12 cellular contexts compared by ENCODE assay signal in genomic region chr17:44212507-44213402, GRCh38. TPM values are rescaled to one million over a fixed set of nuclear protein-coding genes. Genes with fewer than 3 reads are reported as not detected.
DNase-seq lines count a peak whose midpoint lies in the region; ATAC-seq and TF ChIP-seq lines count a peak whose summit lies in the region.
"Had no signal": no experiment of that assay in that cellular context is flagged by ENCODE, and none has a peak within 500 bp of the region (broad histone marks: within the 10 kb centered on the region; RNA-seq: fewer than 3 reads in every experiment).

No MANE protein-coding gene starts in this region.

- DNase-seq in natural killer cell = no peak
- no peak for DNase-seq in natural killer cell treated with Interleukin-12 subunit alpha and Interleukin-12 subunit beta and Interleukin-15 and Interleukin-18, amount 100 ng/mL, for 72 hours (ENCODE audit: low spot score)
- DNase-seq in stimulated activated naive B cell treated with anti-CD40 and anti-IgM and Interleukin-4, amounts not matched to agents 10 μg/mL and 1 μg/mL and 100 μg/mL, for 72 hours = no peak
- no peak for DNase-seq in stimulated activated CD4-positive, alpha-beta T cell treated with anti-CD3 and anti-CD28 coated beads, Interleukin-15, amount 100 ng/mL, for 24 hours
- DNase-seq: immature natural killer cell; NCI-H2029; retina; stimulated activated CD4-positive, alpha-beta T cell treated with anti-CD3 and anti-CD28 coated beads, Interleukin-4, amount 100 ng/mL, for 4 hours had no signal

- TF ChIP-seq CTCF in natural killer cell (IDR thresholded peaks at IDR 0.05) = no peak

- H3K27ac Mint-ChIP-seq in natural killer cell = peak overlapping the region; percentile 40 to 50
- peak overlapping the region in 1 of 2 donors; percentile 11 for H3K27ac Mint-ChIP-seq in natural killer cell treated with Interleukin-12 subunit alpha and Interleukin-12 subunit beta and Interleukin-15 and Interleukin-18, amount 100 ng/mL, for 72 hours
- peak overlapping the region; percentile 92 for H3K27ac Mint-ChIP-seq in activated naive CD8-positive, alpha-beta T cell
- peak overlapping the region; percentile 42 for H3K27ac Mint-ChIP-seq in stimulated activated naive B cell treated with anti-CD40 and anti-IgM and Interleukin-4, amounts not matched to agents 10 μg/mL and 1 μg/mL and 100 μg/mL, for 72 hours

- intact Hi-C loops in natural killer cell (cut with micrococcal nuclease) = loop anchor here (5.0 to 10.0 kb wide), 2 partner anchors 135 to 292 kb away; partner anchors contain the start of genes GPATCH8 and GRN

- no peak for ATAC-seq in natural killer cell
- no peak for ATAC-seq in natural killer cell treated with Interleukin-12 subunit alpha and Interleukin-12 subunit beta and Interleukin-15 and Interleukin-18, amount 100 ng/mL, for 72 hours
- ATAC-seq in stimulated activated naive B cell treated with anti-CD40 and anti-IgM and Interleukin-4, amounts not matched to agents 10 μg/mL and 1 μg/mL and 100 μg/mL, for 72 hours (replicated peaks) = no peak
- no peak for ATAC-seq in GM19463 (IDR thresholded peaks at IDR 0.05; ENCODE audit: unreplicated experiment)
- ATAC-seq: SK-N-SH treated with all-trans-retinoic acid at 6 μM for 48 hours had no signal

- peaks cover 30 to 40% of the 10 kb centered on the region in 2 donors for H3K4me1 Mint-ChIP-seq in natural killer cell
- peaks cover 47 to 52% of the 10 kb centered on the region in 2 donors for H3K4me1 Mint-ChIP-seq in natural killer cell treated with Interleukin-12 subunit alpha and Interleukin-12 subunit beta and Interleukin-15 and Interleukin-18, amount 100 ng/mL, for 72 hours (ENCODE audit: low read depth in 2 of 2)
- peaks cover 76% of the 10 kb centered on the region for H3K4me1 Mint-ChIP-seq in activated naive CD8-positive, alpha-beta T cell (ENCODE audit: low read depth)
- peaks cover 64 to 86% of the 10 kb centered on the region in 2 donors for H3K4me1 Mint-ChIP-seq in stimulated activated naive B cell treated with anti-CD40 and anti-IgM and Interleukin-4, amounts not matched to agents 10 μg/mL and 1 μg/mL and 100 μg/mL, for 72 hours

- H3K4me3 Mint-ChIP-seq in natural killer cell = no peak overlapping the region
- no peak overlapping the region for H3K4me3 Mint-ChIP-seq in natural killer cell treated with Interleukin-12 subunit alpha and Interleukin-12 subunit beta and Interleukin-15 and Interleukin-18, amount 100 ng/mL, for 72 hours
- H3K4me3 Mint-ChIP-seq in activated naive CD8-positive, alpha-beta T cell = peak overlapping the region; percentile 12
- no peak overlapping the region for H3K4me3 Mint-ChIP-seq in stimulated activated naive B cell treated with anti-CD40 and anti-IgM and Interleukin-4, amounts not matched to agents 10 μg/mL and 1 μg/mL and 100 μg/mL, for 72 hours
- H3K4me3 Mint-ChIP-seq: immature natural killer cell had no signal

- no peaks in the 10 kb centered on the region for H3K9me3 Mint-ChIP-seq in natural killer cell
- no peaks in the 10 kb centered on the region for H3K9me3 Mint-ChIP-seq in natural killer cell treated with Interleukin-12 subunit alpha and Interleukin-12 subunit beta and Interleukin-15 and Interleukin-18, amount 100 ng/mL, for 72 hours
- no peaks in the 10 kb centered on the region for H3K9me3 Mint-ChIP-seq in activated naive CD8-positive, alpha-beta T cell (ENCODE audit: low read depth)
- no peaks in the 10 kb centered on the region for H3K9me3 Mint-ChIP-seq in stimulated activated naive B cell treated with anti-CD40 and anti-IgM and Interleukin-4, amounts not matched to agents 10 μg/mL and 1 μg/mL and 100 μg/mL, for 72 hours
- H3K9me3 Mint-ChIP-seq: immature natural killer cell had no signal

- no peaks in the 10 kb centered on the region for H3K36me3 Mint-ChIP-seq in natural killer cell
- peaks cover 23% of the 10 kb centered on the region for H3K36me3 Mint-ChIP-seq in natural killer cell treated with Interleukin-12 subunit alpha and Interleukin-12 subunit beta and Interleukin-15 and Interleukin-18, amount 100 ng/mL, for 72 hours
- peaks cover 16% of the 10 kb centered on the region for H3K36me3 Mint-ChIP-seq in activated naive CD8-positive, alpha-beta T cell
- H3K36me3 Mint-ChIP-seq in stimulated activated naive B cell treated with anti-CD40 and anti-IgM and Interleukin-4, amounts not matched to agents 10 μg/mL and 1 μg/mL and 100 μg/mL, for 72 hours = peaks cover 69 to 84% of the 10 kb centered on the region in 2 donors

- H3K27me3 Mint-ChIP-seq in natural killer cell (ENCODE audit: low read depth in 2 of 2) = no peaks in the 10 kb centered on the region
- H3K27me3 Mint-ChIP-seq in natural killer cell treated with Interleukin-12 subunit alpha and Interleukin-12 subunit beta and Interleukin-15 and Interleukin-18, amount 100 ng/mL, for 72 hours = no peaks in the 10 kb centered on the region
- no peaks in the 10 kb centered on the region for H3K27me3 Mint-ChIP-seq in activated naive CD8-positive, alpha-beta T cell
- H3K27me3 Mint-ChIP-seq in stimulated activated naive B cell treated with anti-CD40 and anti-IgM and Interleukin-4, amounts not matched to agents 10 μg/mL and 1 μg/mL and 100 μg/mL, for 72 hours = no peaks in the 10 kb centered on the region

RNA-seq across cellular contexts. Expression of gene UBTF, which starts 6.7 kb away (rescaled TPM):
- total RNA-seq in natural killer cell = 100 to 1,000 TPM; 132 to 169 (median 168) TPM
- total RNA-seq in natural killer cell treated with Interleukin-12 subunit alpha and Interleukin-12 subunit beta and Interleukin-15 and Interleukin-18, amount 100 ng/mL, for 72 hours = 100 to 1,000 TPM; 109 to 201 TPM

RNA-seq across cellular contexts. Expression of gene ATXN7L3, which starts 13.1 kb away (rescaled TPM):
- 100 to 1,000 TPM in 2 of 3 donors, 10 to 100 TPM in 1; 87.6 to 112 (median 109) TPM for total RNA-seq in natural killer cell
- total RNA-seq in natural killer cell treated with Interleukin-12 subunit alpha and Interleukin-12 subunit beta and Interleukin-15 and Interleukin-18, amount 100 ng/mL, for 72 hours = 100 to 1,000 TPM; 117 to 139 TPM

RNA-seq across cellular contexts. Expression of gene TMUB2, which starts 26.0 kb away (rescaled TPM):
- total RNA-seq in natural killer cell = 10 to 100 TPM; 40.4 to 48.2 (median 41.0) TPM
- total RNA-seq in natural killer cell treated with Interleukin-12 subunit alpha and Interleukin-12 subunit beta and Interleukin-15 and Interleukin-18, amount 100 ng/mL, for 72 hours = 10 to 100 TPM; 28.1 to 28.8 TPM

RNA-seq across cellular contexts. Expression of gene ASB16, which starts 42.3 kb away (rescaled TPM):
- not detected for total RNA-seq in natural killer cell
- total RNA-seq in natural killer cell treated with Interleukin-12 subunit alpha and Interleukin-12 subunit beta and Interleukin-15 and Interleukin-18, amount 100 ng/mL, for 72 hours = under 1 TPM in 1 of 2 donors, not detected in 1; 0.33 TPM
- total RNA-seq: fibroblast of villous mesenchyme had no signal

RNA-seq across cellular contexts. Expression of gene SLC4A1, which starts 55.2 kb away (rescaled TPM):
- total RNA-seq in natural killer cell = not detected
- total RNA-seq in natural killer cell treated with Interleukin-12 subunit alpha and Interleukin-12 subunit beta and Interleukin-15 and Interleukin-18, amount 100 ng/mL, for 72 hours = not detected
- total RNA-seq: fibroblast of villous mesenchyme had no signal
